19 cellular contexts compared by ENCODE assay signal in the genomic region with DNA sequence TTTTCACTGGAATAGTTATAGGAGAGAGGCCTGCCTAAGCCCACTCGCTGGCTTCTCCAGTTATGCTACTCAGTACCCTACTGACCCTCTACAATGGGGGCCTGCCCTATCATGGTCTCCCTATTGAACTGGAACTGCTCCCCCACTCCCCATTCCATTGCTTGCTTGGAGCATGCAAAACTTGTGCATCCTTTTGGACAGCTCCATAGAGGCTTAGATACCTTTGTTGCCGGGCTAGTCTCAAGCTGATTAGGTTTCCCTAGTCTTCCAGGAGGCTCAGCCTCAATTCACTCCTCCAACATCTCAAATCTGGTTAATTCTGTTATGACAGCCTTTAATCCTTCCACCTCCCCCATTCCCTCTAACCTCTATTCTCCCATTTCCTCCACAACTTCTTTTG.
DNase-seq lines count a peak whose midpoint lies in the region; ATAC-seq, FAIRE-seq and TF ChIP-seq lines count a peak whose summit lies in the region.
"Had no signal": no experiment of that assay in that cellular context is flagged by ENCODE, and none has a peak within 500 bp of the region (broad histone marks: within the 10 kb centered on the region; RNA-seq: fewer than 3 reads in every experiment).

No MANE protein-coding gene starts in this region.

- DNase-seq in D721Med (ENCODE audit: insufficient read length, low spot score), result no peak
- peak; percentile 88 for DNase-seq in NCI-H82 (lab: John Stamatoyannopoulos, UW)
- DNase-seq in amniotic epithelial cell (ENCODE audit: low read depth), result peak; percentile 28
- DNase-seq in putamen (ENCODE audit: low spot score), result peak; percentile 39
- DNase-seq in middle frontal gyrus (ENCODE audit: extremely low spot score, low spot score), result no peak
- DNase-seq: ACHN; BE2C; C1 segment of cervical spinal cord; CD4-positive, alpha-beta T cell; DMS 273 treated with DMSO at 0.1 percent for 48 hours; DMS53; DND-41; EL; GM23248; KBM-7 had no signal

- ATAC-seq in GM21576 (IDR thresholded peaks at IDR 0.05; ENCODE audit: unreplicated experiment), result no peak
- ATAC-seq in GM21447 (IDR thresholded peaks at IDR 0.05; ENCODE audit: unreplicated experiment), result no peak
- ATAC-seq: GM12878 had no signal

- FAIRE-seq in D721Med (lab: Jason Lieb, UNC), result peak; percentile 29
- FAIRE-seq: A204.1, GM12878 had no signal

- no peak for TF ChIP-seq CTCF in D721Med (IDR thresholded peaks at IDR 0.05; ENCODE audit: insufficient read depth, missing control alignments)

Comparison
In these comparisons a context has a peak if more than half of its experiments do, and no peak if none do; other contexts are left out.
1. DNase-seq: peak in NCI-H82 (single experiment), amniotic epithelial cell (single experiment) and putamen (single experiment); none in D721Med (single experiment) and middle frontal gyrus (single experiment).